In the genomic region with DNA sequence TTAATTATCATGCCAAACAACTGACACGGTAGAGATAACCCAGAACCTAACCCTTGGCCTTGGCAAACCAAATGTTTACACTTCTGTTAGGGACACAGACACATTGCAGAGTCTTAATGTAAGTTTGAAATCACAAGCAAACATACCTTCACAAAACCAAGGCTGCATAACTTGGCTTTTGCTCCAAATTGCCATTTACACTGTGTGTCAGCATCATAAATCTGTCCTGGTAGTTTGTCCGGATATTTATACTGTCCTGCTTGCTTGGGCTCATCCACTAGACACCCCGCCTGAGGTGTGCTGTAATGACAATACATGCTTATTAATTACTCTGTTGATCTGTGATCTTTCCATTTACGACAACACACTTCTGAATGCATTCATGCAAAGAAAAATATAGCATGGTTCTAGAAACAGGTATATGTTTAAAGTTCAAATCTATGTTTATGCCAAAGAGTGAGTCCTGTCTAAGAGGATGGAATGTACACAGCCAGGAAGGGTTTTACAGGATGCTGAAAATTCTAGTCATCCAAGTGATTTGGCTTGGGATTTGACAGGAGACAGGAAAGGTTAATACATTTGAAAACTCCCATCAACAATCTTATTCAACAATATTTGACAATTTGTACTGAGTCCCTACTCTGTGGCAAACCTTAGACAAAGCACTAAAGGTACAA, we compare ENCODE assay signal across 1 cellular context.
TF ChIP-seq lines count a peak whose summit lies in the region.

No MANE protein-coding gene starts in this region.

TF ChIP-seq in SK-N-SH, 30 proteins besides CTCF, POLR2A, EP300 and RAD21 (continued from another document):
- no peak for TF ChIP-seq SMC3 (IDR thresholded peaks at IDR 0.05; ENCODE audit: low read depth, low read length)
- TF ChIP-seq, protein P1, sequence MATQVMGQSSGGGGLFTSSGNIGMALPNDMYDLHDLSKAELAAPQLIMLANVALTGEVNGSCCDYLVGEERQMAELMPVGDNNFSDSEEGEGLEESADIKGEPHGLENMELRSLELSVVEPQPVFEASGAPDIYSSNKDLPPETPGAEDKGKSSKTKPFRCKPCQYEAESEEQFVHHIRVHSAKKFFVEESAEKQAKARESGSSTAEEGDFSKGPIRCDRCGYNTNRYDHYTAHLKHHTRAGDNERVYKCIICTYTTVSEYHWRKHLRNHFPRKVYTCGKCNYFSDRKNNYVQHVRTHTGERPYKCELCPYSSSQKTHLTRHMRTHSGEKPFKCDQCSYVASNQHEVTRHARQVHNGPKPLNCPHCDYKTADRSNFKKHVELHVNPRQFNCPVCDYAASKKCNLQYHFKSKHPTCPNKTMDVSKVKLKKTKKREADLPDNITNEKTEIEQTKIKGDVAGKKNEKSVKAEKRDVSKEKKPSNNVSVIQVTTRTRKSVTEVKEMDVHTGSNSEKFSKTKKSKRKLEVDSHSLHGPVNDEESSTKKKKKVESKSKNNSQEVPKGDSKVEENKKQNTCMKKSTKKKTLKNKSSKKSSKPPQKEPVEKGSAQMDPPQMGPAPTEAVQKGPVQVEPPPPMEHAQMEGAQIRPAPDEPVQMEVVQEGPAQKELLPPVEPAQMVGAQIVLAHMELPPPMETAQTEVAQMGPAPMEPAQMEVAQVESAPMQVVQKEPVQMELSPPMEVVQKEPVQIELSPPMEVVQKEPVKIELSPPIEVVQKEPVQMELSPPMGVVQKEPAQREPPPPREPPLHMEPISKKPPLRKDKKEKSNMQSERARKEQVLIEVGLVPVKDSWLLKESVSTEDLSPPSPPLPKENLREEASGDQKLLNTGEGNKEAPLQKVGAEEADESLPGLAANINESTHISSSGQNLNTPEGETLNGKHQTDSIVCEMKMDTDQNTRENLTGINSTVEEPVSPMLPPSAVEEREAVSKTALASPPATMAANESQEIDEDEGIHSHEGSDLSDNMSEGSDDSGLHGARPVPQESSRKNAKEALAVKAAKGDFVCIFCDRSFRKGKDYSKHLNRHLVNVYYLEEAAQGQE (IDR thresholded peaks at IDR 0.05; ENCODE audit: low read depth, low read length), result no peak
- TF ChIP-seq GATA2 (CRISPR knock-in tag; IDR thresholded peaks at IDR 0.05), result no peak
- TF ChIP-seq, protein P2, sequence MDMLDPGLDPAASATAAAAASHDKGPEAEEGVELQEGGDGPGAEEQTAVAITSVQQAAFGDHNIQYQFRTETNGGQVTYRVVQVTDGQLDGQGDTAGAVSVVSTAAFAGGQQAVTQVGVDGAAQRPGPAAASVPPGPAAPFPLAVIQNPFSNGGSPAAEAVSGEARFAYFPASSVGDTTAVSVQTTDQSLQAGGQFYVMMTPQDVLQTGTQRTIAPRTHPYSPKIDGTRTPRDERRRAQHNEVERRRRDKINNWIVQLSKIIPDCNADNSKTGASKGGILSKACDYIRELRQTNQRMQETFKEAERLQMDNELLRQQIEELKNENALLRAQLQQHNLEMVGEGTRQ (IDR thresholded peaks at IDR 0.05; ENCODE audit: borderline replicate concordance, low read depth, low read length), result no peak
- no peak for TF ChIP-seq RXRA (IDR thresholded peaks at IDR 0.05; ENCODE audit: borderline replicate concordance, low read depth)
- TF ChIP-seq TAF1 (IDR thresholded peaks at IDR 0.05; ENCODE audit: borderline replicate concordance, low read depth, low read length), result no peak
TF ChIP-seq in SK-N-SH: peak in this region for 0.
